In genomic region chr7:100465702-100466311, GRCh38 we compare ENCODE assay signal across 9 cellular contexts. TPM values are rescaled to one million over a fixed set of nuclear protein-coding genes. Genes with fewer than 3 reads are reported as not detected.
A peak's percentile ranks its signal among the peaks of the same experiment; 100 is the strongest.
DNase-seq lines count a peak whose midpoint lies in the region; ATAC-seq, FAIRE-seq and TF ChIP-seq lines count a peak whose summit lies in the region.
"Had no signal": no experiment of that assay in that cellular context is flagged by ENCODE, and none has a peak within 500 bp of the region (broad histone marks: within the 10 kb centered on the region; RNA-seq: fewer than 3 reads in every experiment).

No MANE protein-coding gene starts in this region.

- ATAC-seq in HG02642 (IDR thresholded peaks at IDR 0.05; ENCODE audit: poor library complexity, unreplicated experiment) (no peak), HG02798 (IDR thresholded peaks at IDR 0.05; ENCODE audit: poor library complexity, unreplicated experiment) (no peak)

- H3K27me3 ChIP-seq in bronchial epithelial cell (ENCODE audit: control insufficient read depth, insufficient read depth, low read length), result no peaks in the 10 kb centered on the region

- H3K4me3 ChIP-seq in bronchial epithelial cell (ENCODE audit: low read depth, low read length), result no peak overlapping the region

- TF ChIP-seq CTCF in bronchial epithelial cell (IDR thresholded peaks at IDR 0.05; ENCODE audit: insufficient read depth, low read length, severe bottlenecking), result peak; percentile 78

- no peak for FAIRE-seq in bronchial epithelial cell (lab: Jason Lieb, UNC)

- peaks cover 6% of the 10 kb centered on the region for H3K36me3 ChIP-seq in bronchial epithelial cell (ENCODE audit: control insufficient read depth, insufficient read depth, low read length)

- DNase-seq in NCI-H1417 (lab: John Stamatoyannopoulos, UW) (peak; percentile 17 to 65 (median 50)), NCI-H1417 treated with DMSO at 0.1 percent for 48 hours (lab: John Stamatoyannopoulos, UW) (no peak), NCI-H2196 treated with DMSO at 0.1 percent for 48 hours (lab: John Stamatoyannopoulos, UW; ENCODE audit: unreplicated experiment) (peak; percentile 87), bronchial epithelial cell (ENCODE audit: low read depth) (peak; percentile 32), iris pigment epithelial cell (ENCODE audit: low read depth) (peak; percentile 73), superior temporal gyrus (ENCODE audit: extremely low spot score) (peak; percentile 94)
- DNase-seq: CD4-positive, CD25-positive, alpha-beta regulatory T cell had no signal

RNA-seq across cellular contexts. Expression of gene SPACDR, which starts 1.7 kb away (rescaled TPM):
- total RNA-seq in bronchial epithelial cell, result 0.38 and 0.53 TPM in 2 replicates

RNA-seq across cellular contexts. Expression of gene TSC22D4, which starts 13.2 kb away (rescaled TPM):
- total RNA-seq in bronchial epithelial cell, result 7.6 and 12.7 TPM in 2 replicates

RNA-seq across cellular contexts. Expression of gene NYAP1, which starts 17.9 kb away (rescaled TPM):
- under 0.01 and 0.64 TPM in 2 replicates for total RNA-seq in bronchial epithelial cell

RNA-seq across cellular contexts. Expression of gene PPP1R35, which starts 29.5 kb away (rescaled TPM):
- total RNA-seq in bronchial epithelial cell, result 32.8 and 34.2 TPM in 2 replicates

RNA-seq across cellular contexts. Expression of gene MEPCE, which starts 36.2 kb away (rescaled TPM):
- 18.7 and 20.7 TPM in 2 replicates for total RNA-seq in bronchial epithelial cell
